In the genomic region with DNA sequence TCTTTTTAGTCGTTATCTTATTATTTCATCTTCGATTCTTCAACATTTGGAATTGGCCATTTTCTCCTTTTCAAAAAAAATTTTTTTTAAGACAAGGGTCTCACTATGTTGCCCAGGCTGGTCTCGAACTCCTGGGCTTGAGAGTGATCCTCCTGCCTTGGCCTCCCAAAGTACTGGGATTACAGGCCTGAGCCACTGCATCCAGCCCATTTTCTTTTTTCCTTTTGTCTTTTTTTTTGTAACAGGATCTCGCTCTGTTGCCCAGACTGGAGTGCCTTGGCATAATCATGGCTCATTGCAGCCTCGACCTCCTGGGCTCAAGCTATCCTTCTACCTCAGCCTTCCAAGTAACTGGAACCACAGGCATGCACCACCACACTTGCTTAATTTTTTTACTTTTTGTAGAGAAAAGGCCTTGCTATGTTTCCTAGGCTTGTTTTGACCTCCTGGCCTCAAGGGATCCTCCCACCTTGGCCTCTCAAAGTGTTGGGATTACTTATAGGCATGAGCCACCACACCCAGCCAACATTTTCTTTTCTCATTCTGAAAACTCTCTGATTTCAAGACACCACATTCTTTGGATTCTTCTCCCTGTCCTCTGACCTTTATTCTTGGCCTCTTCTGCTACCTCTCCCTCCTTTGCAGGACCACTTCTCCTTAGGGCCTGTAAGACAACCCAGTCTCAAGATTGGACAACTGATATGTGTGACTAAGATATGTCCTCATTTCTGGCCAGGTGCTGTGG, we compare ENCODE assay signal across 26 cellular contexts. TPM values are rescaled to one million over a fixed set of nuclear protein-coding genes. Genes with fewer than 3 reads are reported as not detected.
DNase-seq lines count a peak whose midpoint lies in the region; ATAC-seq and TF ChIP-seq lines count a peak whose summit lies in the region.
"Had no signal": no experiment of that assay in that cellular context is flagged by ENCODE, and none has a peak within 500 bp of the region (broad histone marks: within the 10 kb centered on the region; RNA-seq: fewer than 3 reads in every experiment).

No MANE protein-coding gene starts in this region.

- intact Hi-C loops in PC-3 (cut with micrococcal nuclease): no loop called here
- intact Hi-C loops in posterior vena cava (cut with DNase I): no loop called here

- no peaks in the 10 kb centered on the region for H3K27me3 ChIP-seq in PC-3 (ENCODE audit: low read length)
- H3K27me3 ChIP-seq: heart left ventricle, Peyer's patch, sigmoid colon had no signal

- DNase-seq in GM03348 (ENCODE audit: low spot score) (peak; percentile 52), PC-3 (peak; percentile 27), fibroblast of the aortic adventitia (ENCODE audit: low read depth) (peak; percentile 61), renal cortical epithelial cell (ENCODE audit: low read depth) (peak; percentile 18), posterior vena cava (ENCODE audit: low spot score) (no peak), coronary artery (ENCODE audit: low spot score) (no peak), ecto neural progenitor cell (ENCODE audit: low spot score) (no peak), retina (no peak)
- DNase-seq: activated CD4-positive, alpha-beta T cell treated with anti-CD3 and anti-CD28 coated beads for 48 hours; activated naive CD8-positive, alpha-beta T cell treated with anti-CD3 and anti-CD28 coated beads, Interleukin-2, amount 50 U/mL, for 24 hours; activated T-cell treated with anti-CD3 and anti-CD28 coated beads, Interleukin-2, amount 50 U/mL, for 48 hours; heart left ventricle; Kasumi-1; left cardiac atrium; NCI-H1694 treated with DMSO at 0.1 percent for 48 hours; NCI-H2171 treated with DMSO at 0.1 percent for 48 hours; NCI-H524; Peyer's patch; sigmoid colon; stimulated activated CD4-positive, alpha-beta T cell treated with anti-CD3 and anti-CD28 coated beads, Interleukin-15, amount 100 ng/mL, for 24 hours; stimulated activated naive B cell treated with anti-CD40 and anti-IgM and Interleukin-4, amounts not matched to agents 10 μg/mL and 1 μg/mL and 100 μg/mL, for 72 hours; T-helper 9 cell had no signal

- no peak for ATAC-seq in PC-3
- ATAC-seq: activated naive CD8-positive, alpha-beta T cell treated with anti-CD3 and anti-CD28 coated beads, Interleukin-2, amount 50 U/mL, for 24 hours; heart left ventricle; left cardiac atrium; stimulated activated naive B cell treated with anti-CD40 and anti-IgM and Interleukin-4, amounts not matched to agents 10 μg/mL and 1 μg/mL and 100 μg/mL, for 72 hours had no signal

- no peaks in the 10 kb centered on the region for H4K20me1 ChIP-seq in PC-3 (ENCODE audit: low read length)

- POLR2A ChIA-PET in PC-3 (lab: Charles Lee; ENCODE audit: unreplicated experiment): no interaction called here

- H3K4me2 ChIP-seq in PC-3 (ENCODE audit: low read length): no peak overlapping the region

- H3K79me2 ChIP-seq in PC-3 (ENCODE audit: low read length): no peaks in the 10 kb centered on the region

- no peaks in the 10 kb centered on the region for H3K9me2 ChIP-seq in PC-3 (replicated peaks; ENCODE audit: low read length)

- H3K4me1 ChIP-seq in PC-3 (ENCODE audit: insufficient read depth, low read length): no peaks in the 10 kb centered on the region
- H3K4me1 ChIP-seq: heart left ventricle, Peyer's patch, sigmoid colon had no signal

- TF ChIP-seq CTCF in PC-3 (conservative IDR thresholded peaks at IDR 0.05; ENCODE audit: low read depth, low read length) (no peak), fibroblast of the aortic adventitia (IDR thresholded peaks at IDR 0.05; ENCODE audit: insufficient read depth, low read length) (no peak), coronary artery (IDR thresholded peaks at IDR 0.05) (no peak)

- H3K36me3 ChIP-seq in PC-3 (ENCODE audit: low read depth, low read length): no peaks in the 10 kb centered on the region
- H3K36me3 ChIP-seq: HAP-1, heart left ventricle, Peyer's patch, sigmoid colon had no signal

- CTCF ChIA-PET in PC-3 (lab: Charles Lee): no interaction called here

- BruUV-seq in PC-3 (replicated peaks; lab: Mats Ljungman, UMichigan): no TSS peak

- H3K4me3 ChIP-seq in PC-3 (ENCODE audit: low read length) (no peak overlapping the region), fibroblast of the aortic adventitia (ENCODE audit: low read depth, low read length) (no peak overlapping the region), coronary artery (no peak overlapping the region)
- H3K4me3 ChIP-seq: HAP-1, heart left ventricle, Peyer's patch, sigmoid colon had no signal

- H3F3A ChIP-seq in PC-3 (ENCODE audit: low read length, unreplicated experiment): no peaks in the 10 kb centered on the region

- H3K9ac ChIP-seq in PC-3 (ENCODE audit: low read length): no peak overlapping the region

- no peaks in the 10 kb centered on the region for H3K9me3 ChIP-seq in PC-3 (ENCODE audit: low read length)
- H3K9me3 ChIP-seq: HAP-1, heart left ventricle, Peyer's patch, sigmoid colon had no signal

- no peak overlapping the region for H3K27ac ChIP-seq in PC-3 (ENCODE audit: low read length)
- no peak overlapping the region for H3K27ac ChIP-seq in coronary artery
- H3K27ac ChIP-seq: heart left ventricle, Peyer's patch, VCaP had no signal

- H2AFZ ChIP-seq in PC-3 (ENCODE audit: low read length): no peak overlapping the region

RNA-seq across cellular contexts. Expression of a gene that starts 6.0 kb away (rescaled TPM):
- not detected in 2 replicates for total RNA-seq in PC-3 (2014; rRNA removed)
- total RNA-seq in fibroblast of the aortic adventitia (ENCODE audit: low replicate concordance): 0.09 TPM in 1 of 2 replicates, not detected in the other
- total RNA-seq in renal cortical epithelial cell: 1.2 and 1.7 TPM in 2 replicates
- 1 to 10 TPM; 1.3 to 1.9 TPM for total RNA-seq in posterior vena cava

RNA-seq across cellular contexts. Expression of a gene that starts 47.4 kb away (rescaled TPM):
- not detected in 2 replicates for total RNA-seq in PC-3 (2014; rRNA removed)
- total RNA-seq in fibroblast of the aortic adventitia (ENCODE audit: low replicate concordance): not detected in 2 replicates
- total RNA-seq in renal cortical epithelial cell: not detected in 2 replicates
- not detected for total RNA-seq in posterior vena cava
- total RNA-seq: fibroblast of villous mesenchyme, heart left ventricle, left cardiac atrium, Peyer's patch, sigmoid colon, urinary bladder had no signal

Comparison
In these comparisons a context has a peak if more than half of its experiments do, and no peak if none do; other contexts are left out.
1. DNase-seq: peak in GM03348 (single experiment), PC-3 (single experiment), fibroblast of the aortic adventitia (single experiment) and renal cortical epithelial cell (single experiment); none in posterior vena cava (single experiment), coronary artery (single experiment), ecto neural progenitor cell (single experiment) and retina (single experiment).